Comparison of ENCODE assay signal across 13 cellular contexts in genomic region chr10:71972746-71973695, GRCh38. TPM values are rescaled to one million over a fixed set of nuclear protein-coding genes. Genes with fewer than 3 reads are reported as not detected.
DNase-seq lines count a peak whose midpoint lies in the region; ATAC-seq and TF ChIP-seq lines count a peak whose summit lies in the region.
"Had no signal": no experiment of that assay in that cellular context is flagged by ENCODE, and none has a peak within 500 bp of the region (broad histone marks: within the 10 kb centered on the region; RNA-seq: fewer than 3 reads in every experiment).

No MANE protein-coding gene starts in this region.

- peak overlapping the region; percentile 41; the same call in 1 of the 2 replicates for H3K4ac ChIP-seq in IMR-90 (ENCODE audit: low read depth, low read length)

- no peaks in the 10 kb centered on the region for H3K9me2 ChIP-seq in SK-N-SH

- no peaks in the 10 kb centered on the region for H3K27me3 ChIP-seq in IMR-90 (ENCODE audit: control insufficient read depth, insufficient read depth, low read length)
- H3K27me3 ChIP-seq in psoas muscle (ENCODE audit: insufficient read depth in 3 of 3, low read length in 2 of 3), result no peaks in the 10 kb centered on the region
- no peaks in the 10 kb centered on the region for H3K27me3 ChIP-seq in lower lobe of right lung (ENCODE audit: low read depth)
- no peaks in the 10 kb centered on the region for H3K27me3 ChIP-seq in SK-N-SH (ENCODE audit: insufficient read depth)
- H3K27me3 ChIP-seq in upper lobe of left lung, result no peaks in the 10 kb centered on the region

- H3K9me3 ChIP-seq in IMR-90 (ENCODE audit: control insufficient read depth, insufficient read depth, low read length) (no peaks in the 10 kb centered on the region), psoas muscle (no peaks in the 10 kb centered on the region), lower lobe of right lung (no peaks in the 10 kb centered on the region), SK-N-SH (no peaks in the 10 kb centered on the region), upper lobe of left lung (no peaks in the 10 kb centered on the region)

- peak overlapping the region; percentile 59; the same call in 1 of the 3 replicates for H2BK15ac ChIP-seq in IMR-90 (ENCODE audit: low read depth, low read length)

- POLR2A ChIA-PET in IMR-90 (lab: Charles Lee; ENCODE audit: unreplicated experiment), result no interaction called here
- POLR2A ChIA-PET in SK-N-SH (lab: Yijun Ruan, JAX), result no interaction called here

- dilution Hi-C loops in IMR-90 (cut with HindIII; ENCODE audit: low sequenced_read_pairs, unreplicated experiment), result no loop called here

- H3K56ac ChIP-seq in IMR-90 (ENCODE audit: extremely low read depth, insufficient read depth, low read length), result no peak overlapping the region

- H3K36me3 ChIP-seq in IMR-90 (ENCODE audit: control insufficient read depth, insufficient read depth, low read length) (no peaks in the 10 kb centered on the region), psoas muscle (ENCODE audit: insufficient read depth in 1 of 2, low read depth in 1 of 2) (no peaks in the 10 kb centered on the region), lower lobe of right lung (no peaks in the 10 kb centered on the region), SK-N-SH (replicated peaks in 1 of 2; ENCODE audit: control insufficient read depth in 1 of 2, insufficient read depth in 2 of 2, low read length in 1 of 2) (peaks cover 0 to 2% of the 10 kb centered on the region in 2 experiments), upper lobe of left lung (no peaks in the 10 kb centered on the region)

- no peak overlapping the region for H3K27ac ChIP-seq in IMR-90 (ENCODE audit: insufficient read depth, low read length)
- H3K27ac ChIP-seq in caudate nucleus (ENCODE audit: low read depth, low read length), result peak overlapping the region; percentile 76
- peak overlapping the region; percentile 87 for H3K27ac ChIP-seq in psoas muscle
- no peak overlapping the region for H3K27ac ChIP-seq in lower lobe of right lung
- no peak overlapping the region for H3K27ac ChIP-seq in SK-N-SH (ENCODE audit: low read depth in 2 of 2, low read length in 1 of 2)
- H3K27ac ChIP-seq in upper lobe of left lung, result peak overlapping the region in 2 of 4 donors; percentile 48 to 61

- H2BK120ac ChIP-seq in IMR-90 (ENCODE audit: low read depth, low read length), result no peak overlapping the region

- H3K4me2 ChIP-seq in IMR-90 (ENCODE audit: low read depth, low read length), result no peak overlapping the region
- H3K4me2 ChIP-seq in SK-N-SH, result no peak overlapping the region

- no peak overlapping the region for H3K9ac ChIP-seq in IMR-90 (ENCODE audit: low read depth, low read length)
- no peak overlapping the region for H3K9ac ChIP-seq in SK-N-SH

- H4K8ac ChIP-seq in IMR-90 (ENCODE audit: low read depth in 2 of 2, low read length in 2 of 2), result no peak overlapping the region

- peak overlapping the region; percentile 48 for H2AFZ ChIP-seq in IMR-90 (replicated peaks; ENCODE audit: low read length, poor library complexity)
- no peak overlapping the region for H2AFZ ChIP-seq in SK-N-SH (ENCODE audit: low read depth)

- no peak for TF ChIP-seq RAD21 in IMR-90 (IDR thresholded peaks at IDR 0.05; ENCODE audit: low read length)
- no peak for TF ChIP-seq RAD21 in SK-N-SH (IDR thresholded peaks at IDR 0.05; ENCODE audit: low read length)

- H3K79me2 ChIP-seq in SK-N-SH (ENCODE audit: insufficient read depth), result peaks cover 86% of the 10 kb centered on the region

- ATAC-seq in IMR-90 (ENCODE audit: low read depth) (no peak), psoas muscle (no peak), lower lobe of right lung (no peak), HG02588 (IDR thresholded peaks at IDR 0.05; ENCODE audit: unreplicated experiment) (no peak), upper lobe of left lung (ENCODE audit: low FRiP score in 2 of 2) (no peak)
- ATAC-seq: HCT116 had no signal

- 93% methylated on average over 3 of the region's 14 CpGs; no CpG with 5 or more reads in 1 of the 2 experiments for WGBS in IMR-90 (ENCODE audit: extremely low coverage in 2 of 2, insufficient read length in 1 of 2), 2 experiments
- WGBS in psoas muscle, 3 donors, result 78 to 88% (median 80%) methylated on average over 14 of the region's 14 CpGs
- 88% methylated on average over 11 of the region's 14 CpGs for WGBS in SK-N-SH (ENCODE audit: low lambda C conversion rate)
- WGBS in upper lobe of left lung, 2 donors, result 77 to 80% methylated on average over 10 to 11 of the region's 14 CpGs

- H4K5ac ChIP-seq in IMR-90 (ENCODE audit: low read depth, low read length), result no peak overlapping the region

- H4K20me1 ChIP-seq in IMR-90 (ENCODE audit: insufficient read depth, low read length) (peaks cover 75% of the 10 kb centered on the region), SK-N-SH (ENCODE audit: insufficient read depth) (peaks cover 40% of the 10 kb centered on the region)

- H3K4me1 ChIP-seq in IMR-90 (ENCODE audit: control insufficient read depth, insufficient read depth, low read length) (peaks cover 32% of the 10 kb centered on the region), psoas muscle (peaks cover 66% of the 10 kb centered on the region), lower lobe of right lung (peaks cover 74% of the 10 kb centered on the region), SK-N-SH (ENCODE audit: control insufficient read depth in 1 of 2, insufficient read depth in 2 of 2, low read depth in 1 of 2, low read length in 1 of 2) (peaks cover 32 to 48% of the 10 kb centered on the region in 2 experiments; a peak in 3 of 4 replicates), upper lobe of left lung (peaks cover 36 to 77% (median 60%) of the 10 kb centered on the region in 4 donors)

- H2AK9ac ChIP-seq in IMR-90 (replicated peaks; ENCODE audit: low read depth, low read length, poor library complexity), result no peak overlapping the region

- BruUV-seq in IMR-90 (replicated peaks; lab: Mats Ljungman, UMichigan), result no TSS peak

- TF ChIP-seq EP300 in SK-N-SH (IDR thresholded peaks at IDR 0.05; ENCODE audit: borderline replicate concordance in 1 of 2, low read depth in 1 of 2, low read length in 1 of 2), result no peak
- TF ChIP-seq EP300 in upper lobe of left lung (IDR thresholded peaks at IDR 0.05), result no peak

- peaks cover 34% of the 10 kb centered on the region for H3K9me1 ChIP-seq in IMR-90 (ENCODE audit: insufficient read depth, low read length)

- CTCF ChIA-PET in IMR-90 (lab: Yijun Ruan, JAX) (no interaction called here), SK-N-SH (lab: Yijun Ruan, JAX) (interaction anchor here (0.8 to 1.6 kb wide), 6 partner anchors 11 to 76 kb away, joined by 3 to 8 read pairs (median 5); no protein-coding TSS in a partner anchor)

- intact Hi-C loops in IMR-90 (cut with micrococcal nuclease), result no loop called here
- intact Hi-C loops in psoas muscle (cut with DNase I), result loop anchor here in 1 of 2 donors (5.0 kb wide), 1 partner anchor 74 kb away; no protein-coding TSS in a partner anchor
- intact Hi-C loops in lower lobe of right lung (cut with DNase I), result no loop called here

- H2BK5ac ChIP-seq in IMR-90 (ENCODE audit: low read depth, low read length, poor library complexity, severe bottlenecking), result no peak overlapping the region

- no peak overlapping the region; the same call in 1 of the 2 replicates for H4K91ac ChIP-seq in IMR-90 (ENCODE audit: insufficient read depth, low read depth, low read length)

- H3F3A ChIP-seq in SK-N-SH (replicated peaks; ENCODE audit: insufficient read depth), result peaks cover 32% of the 10 kb centered on the region

- DNase-seq in A172 (ENCODE audit: low spot score) (peak; percentile 35), IMR-90 (no peak), caudate nucleus (lab: John Stamatoyannopoulos, UW) (no peak), psoas muscle (no peak), lower lobe of right lung (no peak), SK-N-SH (no peak), upper lobe of left lung (no peak)
- DNase-seq: AML-193, amniotic stem cell, foreskin fibroblast, NCI-H1417 had no signal

- peaks cover 25 to 97% of the 10 kb centered on the region in 2 experiments; a peak in 3 of 4 replicates for H3K79me1 ChIP-seq in IMR-90 (ENCODE audit: low read depth in 1 of 2, low read length in 2 of 2)

- TF ChIP-seq CTCF in IMR-90 (conservative IDR thresholded peaks at IDR 0.05; ENCODE audit: low read depth, low read length), result no peak
- TF ChIP-seq CTCF in psoas muscle (IDR thresholded peaks at IDR 0.05), result no peak
- no peak for TF ChIP-seq CTCF in lower lobe of right lung (IDR thresholded peaks at IDR 0.05)
- no peak for TF ChIP-seq CTCF in SK-N-SH (IDR thresholded peaks at IDR 0.05)
- TF ChIP-seq CTCF in upper lobe of left lung (IDR thresholded peaks at IDR 0.05), result no peak

- H3K4me3 ChIP-seq in IMR-90 (ENCODE audit: insufficient read depth, low read depth, low read length) (no peak overlapping the region), psoas muscle (no peak overlapping the region), lower lobe of right lung (no peak overlapping the region), SK-N-SH (ENCODE audit: low read depth in 2 of 2, low read length in 1 of 2) (no peak overlapping the region), upper lobe of left lung (no peak overlapping the region)

- in situ Hi-C loops in IMR-90 (cut with MboI; ENCODE audit: low sequenced_read_pairs), result no loop called here

- TF ChIP-seq POLR2A in IMR-90 (IDR thresholded peaks at IDR 0.05; ENCODE audit: low read depth, low read length) (no peak), upper lobe of left lung (IDR thresholded peaks at IDR 0.05) (no peak)

- 0 out of 2 replicates have a peak overlapping the region, but pooled peaks have one; percentile 18 for H3K14ac ChIP-seq in IMR-90 (replicated peaks; ENCODE audit: low read depth, low read length)

- no peak overlapping the region for H3K18ac ChIP-seq in IMR-90 (ENCODE audit: low read depth, low read length)

- H2BK20ac ChIP-seq in IMR-90 (ENCODE audit: low read depth, low read length), result no peak overlapping the region

- H3K23ac ChIP-seq in IMR-90 (ENCODE audit: low read depth, low read length), result no peak overlapping the region

- H2AK5ac ChIP-seq in IMR-90 (ENCODE audit: low read depth, low read length), result peak overlapping the region; percentile 72

TF ChIP-seq in IMR-90, 13 proteins besides CTCF, POLR2A, EP300 and RAD21 (continues in another document):
- TF ChIP-seq RCOR1 (IDR thresholded peaks at IDR 0.05; ENCODE audit: insufficient replicate concordance, low read length), result no peak

RNA-seq across cellular contexts. Expression of gene CHST3, which starts 8.8 kb away (rescaled TPM):
- 57.0 and 59.0 TPM in 2 replicates for total RNA-seq in A172 (2014; rRNA removed; shearing (Covaris generic))
- 9.0 and 10.6 TPM in 2 replicates for total RNA-seq in IMR-90 (2012; rRNA removed)
- 8.6 and 9.1 TPM in 2 replicates for polyA plus RNA-seq in IMR-90 (2012; rRNA removed)
- polyA plus RNA-seq in IMR-90 (2012; cell fraction: cytosol; rRNA removed), result 5.5 and 6.1 TPM in 2 replicates
- 5.5 and 7.2 TPM in 2 replicates for polyA plus RNA-seq in IMR-90 (2012; cell fraction: nucleus; rRNA removed; ENCODE audit: low replicate concordance)
- total RNA-seq in psoas muscle, result 10 to 100 TPM; 10.6 to 44.0 (median 16.6) TPM
- 10 to 100 TPM in 1 of 3 donors, 1 to 10 TPM in 2; 3.3 to 12.1 (median 8.2) TPM for polyA plus RNA-seq in psoas muscle
- 12.0 TPM for total RNA-seq in lower lobe of right lung
- 6.0 and 6.1 TPM in 2 replicates for polyA plus RNA-seq in SK-N-SH (2012; rRNA removed)
- polyA plus RNA-seq in SK-N-SH (2012; cell fraction: cytosol; rRNA removed), result 4.1 and 5.6 TPM in 2 replicates
- polyA plus RNA-seq in SK-N-SH (2012; cell fraction: nucleus; rRNA removed), result 5.7 and 6.8 TPM in 2 replicates
- total RNA-seq in upper lobe of left lung, result 10 to 100 TPM in 2 of 6 donors, 1 to 10 TPM in 4; 5.4 to 15.0 (median 8.4) TPM

Comparison
In these comparisons a context has a peak if more than half of its experiments do, and no peak if none do; other contexts are left out.
1. H3K27ac ChIP-seq: peak in caudate nucleus (single experiment) and psoas muscle (single experiment); none in IMR-90 (single experiment), lower lobe of right lung (single experiment) and SK-N-SH (0 of 2).